Comparison of ENCODE assay signal across 19 cellular contexts in genomic region chr15:42955518-42955917, GRCh38. TPM values are rescaled to one million over a fixed set of nuclear protein-coding genes. Genes with fewer than 3 reads are reported as not detected.
A peak's percentile ranks its signal among the peaks of the same experiment; 100 is the strongest.
DNase-seq lines count a peak whose midpoint lies in the region; ATAC-seq and TF ChIP-seq lines count a peak whose summit lies in the region.
"Had no signal": no experiment of that assay in that cellular context is flagged by ENCODE, and none has a peak within 500 bp of the region (broad histone marks: within the 10 kb centered on the region; RNA-seq: fewer than 3 reads in every experiment).

No MANE protein-coding gene starts in this region.

- CTCF ChIA-PET in activated CD8-positive, alpha-beta memory T cell treated with anti-CD3 and anti-CD28 coated beads, Interleukin-2, amount 10 ng/mL, durations not matched to agents 7 days and 5 days (lab: Charles Lee): no interaction called here

- H3K36me3 Mint-ChIP-seq in activated CD8-positive, alpha-beta memory T cell treated with anti-CD3 and anti-CD28 coated beads, Interleukin-2, amount 10 ng/mL, durations not matched to agents 7 days and 5 days: peaks cover 61% of the 10 kb centered on the region

- intact Hi-C loops in sciatic nerve (cut with DNase I): no loop called here
- intact Hi-C loops in left cardiac atrium (cut with DNase I): no loop called here

- no peaks in the 10 kb centered on the region for H3K79me2 ChIP-seq in GM23248 (ENCODE audit: insufficient read depth)

- no peak overlapping the region for H2AFZ ChIP-seq in GM23248

- ATAC-seq in foreskin keratinocyte (peak; percentile 90), sciatic nerve (no peak), left cardiac atrium (no peak)
- no peak for ATAC-seq in activated CD8-positive, alpha-beta memory T cell treated with anti-CD3 and anti-CD28 coated beads, Interleukin-2, amount 10 ng/mL, durations not matched to agents 7 days and 5 days
- ATAC-seq: lower lobe of right lung; naive thymus-derived CD4-positive, alpha-beta T cell; psoas muscle had no signal

- peak overlapping the region; percentile 50 for H3K9ac ChIP-seq in GM23248

- no peaks in the 10 kb centered on the region for H3K27me3 ChIP-seq in GM23248 (replicated peaks; ENCODE audit: insufficient read depth)
- H3K27me3 ChIP-seq in foreskin keratinocyte: no peaks in the 10 kb centered on the region
- H3K27me3 ChIP-seq: MG63 had no signal

- no peak for TF ChIP-seq CTCF in astrocyte of the cerebellum (IDR thresholded peaks at IDR 0.05; ENCODE audit: low read depth, low read length, missing control alignments)
- no peak for TF ChIP-seq CTCF in foreskin keratinocyte (conservative IDR thresholded peaks at IDR 0.05)

- peaks cover 63% of the 10 kb centered on the region for H3K36me3 ChIP-seq in GM23248 (ENCODE audit: low read depth)

- H3K9me3 Mint-ChIP-seq in activated CD8-positive, alpha-beta memory T cell treated with anti-CD3 and anti-CD28 coated beads, Interleukin-2, amount 10 ng/mL, durations not matched to agents 7 days and 5 days (ENCODE audit: low read depth): no peaks in the 10 kb centered on the region
- H3K9me3 Mint-ChIP-seq: activated CD4-positive, alpha-beta memory T cell treated with anti-CD3 and anti-CD28 coated beads for 36 hours; naive thymus-derived CD4-positive, alpha-beta T cell had no signal

- no peaks in the 10 kb centered on the region for H3K9me3 ChIP-seq in GM23248 (ENCODE audit: low read depth)
- H3K9me3 ChIP-seq: lower lobe of right lung, MG63, psoas muscle had no signal

- H4K20me1 ChIP-seq in GM23248 (ENCODE audit: insufficient read depth): no peaks in the 10 kb centered on the region

- no peaks in the 10 kb centered on the region for H3K9me2 ChIP-seq in GM23248 (ENCODE audit: insufficient read depth)

- H3K4me3 Mint-ChIP-seq in activated CD8-positive, alpha-beta memory T cell treated with anti-CD3 and anti-CD28 coated beads, Interleukin-2, amount 10 ng/mL, durations not matched to agents 7 days and 5 days: no peak overlapping the region
- H3K4me3 Mint-ChIP-seq: activated CD4-positive, alpha-beta memory T cell treated with anti-CD3 and anti-CD28 coated beads for 36 hours; CD14-positive monocyte; endodermal cell; naive thymus-derived CD4-positive, alpha-beta T cell had no signal

- peak overlapping the region; percentile 1 for H3K4me2 ChIP-seq in GM23248 (ENCODE audit: unreplicated experiment)

- H3K27me3 Mint-ChIP-seq in activated CD8-positive, alpha-beta memory T cell treated with anti-CD3 and anti-CD28 coated beads, Interleukin-2, amount 10 ng/mL, durations not matched to agents 7 days and 5 days: no peaks in the 10 kb centered on the region
- H3K27me3 Mint-ChIP-seq: activated CD4-positive, alpha-beta memory T cell treated with anti-CD3 and anti-CD28 coated beads for 36 hours; naive thymus-derived CD4-positive, alpha-beta T cell had no signal

- DNase-seq in AG08396 (ENCODE audit: low spot score) (peak; percentile 13), GM23248 (peak; percentile 80), astrocyte of the cerebellum (ENCODE audit: low read depth) (peak; percentile 26), foreskin keratinocyte (peak; percentile 99), sciatic nerve (ENCODE audit: low spot score) (no peak), left cardiac atrium (no peak)
- DNase-seq in activated CD4-positive, alpha-beta T cell treated with anti-CD3 and anti-CD28 coated beads, Interleukin-2, amount 50 U/mL, for 1 hour: no peak
- no peak for DNase-seq in activated CD8-positive, alpha-beta memory T cell treated with anti-CD3 and anti-CD28 coated beads, Interleukin-2, amount 10 ng/mL, durations not matched to agents 7 days and 5 days
- DNase-seq: activated CD4-positive, alpha-beta memory T cell treated with anti-CD3 and anti-CD28 coated beads for 36 hours; DMS53; endodermal cell; lower lobe of right lung; MG63; naive thymus-derived CD4-positive, alpha-beta T cell; NCI-H1694 treated with DMSO at 0.1 percent for 48 hours; NK-92 treated with Interleukin-12 subunit alpha and Interleukin-12 subunit beta, amount 100 ng/mL, for 24 hours; psoas muscle; stimulated activated CD4-positive, alpha-beta T cell treated with anti-CD3 and anti-CD28 coated beads, Interleukin-12 subunit alpha, Interleukin-12 subunit beta, amount 100 ng/mL, for 4 hours had no signal

- in situ Hi-C loops in GM23248 (cut with MboI): no loop called here
- in situ Hi-C loops in astrocyte of the cerebellum (cut with HindIII; ENCODE audit: low sequenced_read_pairs): no loop called here

- H3K4me1 Mint-ChIP-seq in activated CD8-positive, alpha-beta memory T cell treated with anti-CD3 and anti-CD28 coated beads, Interleukin-2, amount 10 ng/mL, durations not matched to agents 7 days and 5 days: no peaks in the 10 kb centered on the region
- H3K4me1 Mint-ChIP-seq: CD14-positive monocyte; endodermal cell; naive thymus-derived CD4-positive, alpha-beta T cell had no signal

- H3K27ac ChIP-seq in GM23248 (peak overlapping the region; percentile 75), foreskin keratinocyte (peak overlapping the region; percentile 51)
- H3K27ac ChIP-seq: lower lobe of right lung, psoas muscle had no signal

- H3K4me3 ChIP-seq in GM23248 (no peak overlapping the region), astrocyte of the cerebellum (ENCODE audit: low read depth, low read length) (no peak overlapping the region)
- H3K4me3 ChIP-seq: lower lobe of right lung, MG63, psoas muscle had no signal

- H3K27ac Mint-ChIP-seq in activated CD8-positive, alpha-beta memory T cell treated with anti-CD3 and anti-CD28 coated beads, Interleukin-2, amount 10 ng/mL, durations not matched to agents 7 days and 5 days: no peak overlapping the region
- H3K27ac Mint-ChIP-seq: activated CD4-positive, alpha-beta memory T cell treated with anti-CD3 and anti-CD28 coated beads for 36 hours; CD14-positive monocyte; endodermal cell; naive thymus-derived CD4-positive, alpha-beta T cell had no signal

- H3K4me1 ChIP-seq in GM23248 (ENCODE audit: insufficient read depth) (peaks cover 12% of the 10 kb centered on the region), foreskin keratinocyte (peaks cover 15% of the 10 kb centered on the region)
- H3K4me1 ChIP-seq: lower lobe of right lung, psoas muscle had no signal

- H3F3A ChIP-seq in GM23248 (ENCODE audit: insufficient read depth): peaks cover 39% of the 10 kb centered on the region

RNA-seq across cellular contexts. Expression of gene TTBK2, which starts 34.9 kb away (rescaled TPM):
- total RNA-seq in GM23248 (2014; rRNA removed; shearing (Covaris generic)): 6.3 and 7.6 TPM in 2 replicates
- polyA plus RNA-seq in GM23248 (2016; fragmentation: Nextera tagmentation; extraction: Ambion mirVana) (4.7 and 5.1 TPM in 2 replicates), foreskin keratinocyte (1.6 and 1.9 TPM in 2 replicates)
- total RNA-seq in foreskin keratinocyte (14.5 and 15.0 TPM in 2 replicates), sciatic nerve (34.7 TPM), left cardiac atrium (10 to 100 TPM; 22.1 to 26.7 TPM)
- 10 to 100 TPM; 12.9 to 20.0 TPM for total RNA-seq in activated CD8-positive, alpha-beta memory T cell treated with anti-CD3 and anti-CD28 coated beads, Interleukin-2, amount 10 ng/mL, durations not matched to agents 7 days and 5 days

Comparison
In these comparisons a context has a peak if more than half of its experiments do, and no peak if none do; other contexts are left out.
1. DNase-seq: peak in AG08396 (single experiment), GM23248 (single experiment), astrocyte of the cerebellum (single experiment) and foreskin keratinocyte (2 of 2); none in sciatic nerve (single experiment), activated CD4-positive, alpha-beta T cell treated with anti-CD3 and anti-CD28 coated beads, Interleukin-2, amount 50 U/mL, for 1 hour (single experiment), left cardiac atrium (single experiment) and activated CD8-positive, alpha-beta memory T cell treated with anti-CD3 and anti-CD28 coated beads, Interleukin-2, amount 10 ng/mL, durations not matched to agents 7 days and 5 days (single experiment).